ENCODE assay signal across 12 cellular contexts in the genomic region with DNA sequence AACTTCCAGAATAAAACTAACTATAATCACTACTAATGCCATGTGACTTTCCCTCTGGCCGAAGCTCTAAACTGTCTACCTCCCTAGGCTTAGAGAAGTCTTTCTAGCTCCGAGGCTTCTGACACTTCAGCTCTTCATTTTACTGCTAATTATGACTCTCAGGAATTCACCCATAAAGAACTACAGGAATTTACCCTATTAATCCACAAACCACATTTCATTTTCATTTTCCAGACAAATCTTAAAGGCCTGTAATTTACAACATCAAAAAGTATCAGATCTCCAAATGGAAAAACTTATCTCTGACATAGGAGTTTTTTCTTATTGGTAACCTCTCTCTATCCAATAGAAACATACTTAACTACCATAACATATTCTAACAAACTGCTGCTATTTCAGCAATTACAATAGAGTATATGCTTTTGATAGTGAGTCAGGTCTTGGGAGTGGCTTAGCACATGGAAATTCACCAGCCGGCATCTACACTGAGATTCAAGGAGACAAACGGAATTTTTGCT. TPM values are rescaled to one million over a fixed set of nuclear protein-coding genes. Genes with fewer than 3 reads are reported as not detected.
A peak's percentile ranks its signal among the peaks of the same experiment; 100 is the strongest.
DNase-seq lines count a peak whose midpoint lies in the region; ATAC-seq and TF ChIP-seq lines count a peak whose summit lies in the region.
"Had no signal": no experiment of that assay in that cellular context is flagged by ENCODE, and none has a peak within 500 bp of the region (broad histone marks: within the 10 kb centered on the region; RNA-seq: fewer than 3 reads in every experiment).

No MANE protein-coding gene starts in this region.

- H3K9me1 ChIP-seq in IMR-90 (ENCODE audit: insufficient read depth, low read length): peaks cover 18% of the 10 kb centered on the region

- POLR2A ChIA-PET in IMR-90 (lab: Charles Lee; ENCODE audit: unreplicated experiment): no interaction called here

- H3K4me1 ChIP-seq in IMR-90 (ENCODE audit: control insufficient read depth, insufficient read depth, low read length): peaks cover 17% of the 10 kb centered on the region
- H3K4me1 ChIP-seq in breast epithelium: peaks cover 4 to 8% of the 10 kb centered on the region in 2 donors
- H3K4me1 ChIP-seq in left lung: peaks cover 15 to 17% of the 10 kb centered on the region in 2 donors

- peak overlapping the region; percentile 43; the same call in 1 of the 2 replicates for H3K4ac ChIP-seq in IMR-90 (ENCODE audit: low read depth, low read length)

- no peak overlapping the region for H2AFZ ChIP-seq in IMR-90 (replicated peaks; ENCODE audit: low read length, poor library complexity)

- H3K79me1 ChIP-seq in IMR-90 (ENCODE audit: low read depth in 1 of 2, low read length in 2 of 2): peaks cover 11 to 85% of the 10 kb centered on the region in 2 experiments; a peak in 3 of 4 replicates

- intact Hi-C loops in IMR-90 (cut with micrococcal nuclease): no loop called here
- intact Hi-C loops in breast epithelium (cut with DNase I; ENCODE audit: low total_unique reads): no loop called here
- intact Hi-C loops in left lung (cut with DNase I): no loop called here

- 67% methylated on average over 1 of the region's 4 CpGs; no CpG with 5 or more reads in 1 of the 2 experiments for WGBS in IMR-90 (ENCODE audit: extremely low coverage in 2 of 2, insufficient read length in 1 of 2), 2 experiments

- no TSS peak for BruUV-seq in IMR-90 (replicated peaks; lab: Mats Ljungman, UMichigan)

- no peaks in the 10 kb centered on the region for H3K9me3 ChIP-seq in IMR-90 (ENCODE audit: control insufficient read depth, insufficient read depth, low read length)
- no peaks in the 10 kb centered on the region for H3K9me3 ChIP-seq in breast epithelium
- H3K9me3 ChIP-seq in left lung: no peaks in the 10 kb centered on the region
- H3K9me3 ChIP-seq: right lobe of liver had no signal

- H2BK120ac ChIP-seq in IMR-90 (ENCODE audit: low read depth, low read length): no peak overlapping the region

- H3K18ac ChIP-seq in IMR-90 (ENCODE audit: low read depth, low read length): peak overlapping the region; percentile 16; the same call in 1 of the 2 replicates

- peak overlapping the region; percentile 34 for H3K23ac ChIP-seq in IMR-90 (ENCODE audit: low read depth, low read length)

- DNase-seq in A172 (ENCODE audit: low spot score): peak; percentile 52
- peak; percentile 78 for DNase-seq in IMR-90
- DNase-seq in breast epithelium (ENCODE audit: low spot score in 2 of 2): no peak
- DNase-seq in left lung: no peak
- no peak for DNase-seq in NCI-H2081 treated with DMSO at 0.1 percent for 48 hours (lab: John Stamatoyannopoulos, UW)
- DNase-seq: activated CD4-positive, alpha-beta T cell treated with anti-CD3 and anti-CD28 coated beads, Interleukin-2, amount 50 U/mL, for 48 hours; NCI-H1694 treated with DMSO at 0.1 percent for 48 hours; right lobe of liver; SHP77 treated with DMSO at 0.1 percent for 48 hours had no signal

- no peak overlapping the region; the same call in 1 of the 2 replicates for H2BK20ac ChIP-seq in IMR-90 (ENCODE audit: low read depth, low read length)

- H3K9ac ChIP-seq in IMR-90 (ENCODE audit: low read depth, low read length): peak overlapping the region; percentile 49; the same call in 1 of the 2 replicates

- TF ChIP-seq CTCF in IMR-90 (conservative IDR thresholded peaks at IDR 0.05; ENCODE audit: low read depth, low read length) (no peak), breast epithelium (IDR thresholded peaks at IDR 0.05) (no peak), left lung (IDR thresholded peaks at IDR 0.05) (no peak)

- no peak overlapping the region for H3K4me3 ChIP-seq in IMR-90 (ENCODE audit: insufficient read depth, low read depth, low read length)
- no peak overlapping the region for H3K4me3 ChIP-seq in breast epithelium
- H3K4me3 ChIP-seq in left lung: no peak overlapping the region
- H3K4me3 ChIP-seq: right lobe of liver had no signal

- in situ Hi-C loops in IMR-90 (cut with MboI; ENCODE audit: low sequenced_read_pairs): no loop called here

- H2AK5ac ChIP-seq in IMR-90 (ENCODE audit: low read depth, low read length): no peak overlapping the region

- no peaks in the 10 kb centered on the region for H3K27me3 ChIP-seq in IMR-90 (ENCODE audit: control insufficient read depth, insufficient read depth, low read length)
- H3K27me3 ChIP-seq in breast epithelium: no peaks in the 10 kb centered on the region
- H3K27me3 ChIP-seq in left lung: no peaks in the 10 kb centered on the region
- H3K27me3 ChIP-seq: right lobe of liver had no signal

- no peak overlapping the region for H4K5ac ChIP-seq in IMR-90 (ENCODE audit: low read depth, low read length)

- no peak overlapping the region for H4K91ac ChIP-seq in IMR-90 (ENCODE audit: insufficient read depth, low read depth, low read length)

- H3K14ac ChIP-seq in IMR-90 (replicated peaks; ENCODE audit: low read depth, low read length): peak overlapping the region; percentile 77; the same call in 1 of the 2 replicates

- TF ChIP-seq POLR2A in IMR-90 (IDR thresholded peaks at IDR 0.05; ENCODE audit: low read depth, low read length) (no peak), breast epithelium (IDR thresholded peaks at IDR 0.05) (no peak)

- H2BK15ac ChIP-seq in IMR-90 (ENCODE audit: low read depth, low read length): no peak overlapping the region

- ATAC-seq in IMR-90 (ENCODE audit: low read depth) (peak; percentile 83), left lung (peak; percentile 57), GM18858 (IDR thresholded peaks at IDR 0.05; ENCODE audit: unreplicated experiment) (no peak), GM21723 (IDR thresholded peaks at IDR 0.05; ENCODE audit: unreplicated experiment) (no peak), HG03354 (IDR thresholded peaks at IDR 0.05; ENCODE audit: poor library complexity, severe bottlenecking, unreplicated experiment) (no peak)
- ATAC-seq: right lobe of liver had no signal

- H4K20me1 ChIP-seq in IMR-90 (ENCODE audit: insufficient read depth, low read length): peaks cover 81% of the 10 kb centered on the region

- CTCF ChIA-PET in IMR-90 (lab: Yijun Ruan, JAX): no interaction called here

- no peak for TF ChIP-seq RAD21 in IMR-90 (IDR thresholded peaks at IDR 0.05; ENCODE audit: low read length)

- H3K36me3 ChIP-seq in IMR-90 (ENCODE audit: control insufficient read depth, insufficient read depth, low read length): no peaks in the 10 kb centered on the region
- H3K36me3 ChIP-seq in breast epithelium: no peaks in the 10 kb centered on the region
- no peaks in the 10 kb centered on the region for H3K36me3 ChIP-seq in left lung
- H3K36me3 ChIP-seq: right lobe of liver had no signal

- H3K27ac ChIP-seq in IMR-90 (ENCODE audit: insufficient read depth, low read length): 0 out of 2 replicates have a peak overlapping the region, but pooled peaks have one; percentile 18
- H3K27ac ChIP-seq in breast epithelium: peak overlapping the region; percentile 10 to 66
- no peak overlapping the region for H3K27ac ChIP-seq in left lung
- H3K27ac ChIP-seq: right lobe of liver had no signal

- H2BK5ac ChIP-seq in IMR-90 (ENCODE audit: low read depth, low read length, poor library complexity, severe bottlenecking): peak overlapping the region; percentile 43

- H2AK9ac ChIP-seq in IMR-90 (replicated peaks; ENCODE audit: low read depth, low read length, poor library complexity): no peak overlapping the region

- dilution Hi-C loops in IMR-90 (cut with HindIII; ENCODE audit: low sequenced_read_pairs, unreplicated experiment): no loop called here

- no peak overlapping the region; the same call in 1 of the 2 replicates for H3K56ac ChIP-seq in IMR-90 (ENCODE audit: extremely low read depth, insufficient read depth, low read length)

- peak overlapping the region; percentile 52; the same call in 1 of the 2 replicates for H3K4me2 ChIP-seq in IMR-90 (ENCODE audit: low read depth, low read length)

- no peak overlapping the region for H4K8ac ChIP-seq in IMR-90 (ENCODE audit: low read depth in 2 of 2, low read length in 2 of 2)

TF ChIP-seq in IMR-90, 13 proteins besides CTCF, POLR2A, EP300 and RAD21:
- TF ChIP-seq CEBPB (IDR thresholded peaks at IDR 0.05; ENCODE audit: low read depth, low read length): peak; percentile 17; the same call in 1 of the 2 replicates
- no peak for TF ChIP-seq SMC3 (IDR thresholded peaks at IDR 0.05; ENCODE audit: low read depth, low read length)
- TF ChIP-seq RCOR1 (IDR thresholded peaks at IDR 0.05; ENCODE audit: insufficient replicate concordance, low read length): no peak
- TF ChIP-seq RFX5 (IDR thresholded peaks at IDR 0.05; ENCODE audit: low read depth, low read length): no peak

RNA-seq across cellular contexts. Expression of gene MRTFA, which starts 33.4 kb away (rescaled TPM):
- total RNA-seq in A172 (2014; rRNA removed; shearing (Covaris generic)): 47.7 and 56.5 TPM in 2 replicates
- total RNA-seq in IMR-90 (2012; rRNA removed) (12.5 and 15.3 TPM in 2 replicates), breast epithelium (10 to 100 TPM; 47.0 to 69.2 (median 65.7) TPM), left lung (10 to 100 TPM; 56.1 to 58.0 TPM)
- 17.1 and 17.2 TPM in 2 replicates for polyA plus RNA-seq in IMR-90 (2012; rRNA removed)
- 27.6 and 38.8 TPM in 2 replicates for polyA plus RNA-seq in IMR-90 (2012; cell fraction: cytosol; rRNA removed)
- 38.3 and 56.9 TPM in 2 replicates for polyA plus RNA-seq in IMR-90 (2012; cell fraction: nucleus; rRNA removed; ENCODE audit: low replicate concordance)

Comparison
In these comparisons a context has a peak if more than half of its experiments do, and no peak if none do; other contexts are left out.
1. DNase-seq: peak in A172 (single experiment) and IMR-90 (single experiment); none in breast epithelium (0 of 2), left lung (0 of 2) and NCI-H2081 treated with DMSO at 0.1 percent for 48 hours (single experiment).
2. ATAC-seq: peak in IMR-90 (single experiment) and left lung (single experiment); none in GM18858 (single experiment), GM21723 (single experiment) and HG03354 (single experiment).
3. H3K27ac ChIP-seq: peak in IMR-90 (single experiment) and breast epithelium (2 of 2); none in left lung (0 of 2).